In genomic region chr6:139904158-139904533, GRCh38 we compare ENCODE assay signal across 12 cellular contexts.
DNase-seq lines count a peak whose midpoint lies in the region; ATAC-seq, FAIRE-seq and TF ChIP-seq lines count a peak whose summit lies in the region.
"Had no signal": no experiment of that assay in that cellular context is flagged by ENCODE, and none has a peak within 500 bp of the region (broad histone marks: within the 10 kb centered on the region; RNA-seq: fewer than 3 reads in every experiment).

No MANE protein-coding gene starts in this region.

- peaks cover 37% of the 10 kb centered on the region for H3K4me1 Mint-ChIP-seq in glutamatergic neuron (ENCODE audit: low read depth, unreplicated experiment)

- H3K4me3 Mint-ChIP-seq in glutamatergic neuron (ENCODE audit: unreplicated experiment): no peak overlapping the region

- TF ChIP-seq POLR2A in GM12892 (IDR thresholded peaks at IDR 0.05; ENCODE audit: low read depth, low read length): no peak

- peak; percentile 51 for FAIRE-seq in GM12892 (lab: Jason Lieb, UNC)

- no peak for TF ChIP-seq CTCF in glutamatergic neuron (IDR thresholded peaks at IDR 0.05; ENCODE audit: partially characterized antibody, unreplicated experiment)

- peak overlapping the region; percentile 48 for H3K27ac Mint-ChIP-seq in glutamatergic neuron (ENCODE audit: unreplicated experiment)

- peak; percentile 32 for ATAC-seq in GM21528 (IDR thresholded peaks at IDR 0.05; ENCODE audit: low FRiP score, unreplicated experiment)
- ATAC-seq in HG03469 (IDR thresholded peaks at IDR 0.05; ENCODE audit: unreplicated experiment): peak; percentile 14
- ATAC-seq in GM18861 (IDR thresholded peaks at IDR 0.05; ENCODE audit: unreplicated experiment): no peak

- no peak for DNase-seq in GM12892 (ENCODE audit: insufficient read length)
- no peak for DNase-seq in glutamatergic neuron
- DNase-seq in stimulated activated CD4-positive, alpha-beta T cell treated with anti-CD3 and anti-CD28 coated beads, Interleukin-1b, Interleukin-23, amount 100 ng/mL, for 48 hours: no peak
- DNase-seq in pons (ENCODE audit: low spot score): no peak
- DNase-seq in activated CD4-positive, alpha-beta T cell treated with anti-CD3 and anti-CD28 coated beads, Interleukin-2, amount 50 U/mL, for 48 hours: no peak
- DNase-seq: NCI-H1417 treated with DMSO at 0.1 percent for 48 hours, NCI-H526, Right ventricle myocardium superior, uterus had no signal

- H3K9me3 Mint-ChIP-seq in glutamatergic neuron (ENCODE audit: unreplicated experiment): peaks cover 2% of the 10 kb centered on the region

- H3K27me3 Mint-ChIP-seq in glutamatergic neuron (ENCODE audit: unreplicated experiment): peaks cover 6% of the 10 kb centered on the region

- no peaks in the 10 kb centered on the region for H3K36me3 Mint-ChIP-seq in glutamatergic neuron (ENCODE audit: unreplicated experiment)
